Comparison of ENCODE assay signal across 8 cellular contexts in genomic region chr16:49281843-49282642, GRCh38. TPM values are rescaled to one million over a fixed set of nuclear protein-coding genes. Genes with fewer than 3 reads are reported as not detected.
DNase-seq lines count a peak whose midpoint lies in the region; ATAC-seq and TF ChIP-seq lines count a peak whose summit lies in the region.

No MANE protein-coding gene starts in this region.

- no peaks in the 10 kb centered on the region for H3K9me2 ChIP-seq in DOHH2 (replicated peaks; ENCODE audit: control insufficient read depth, low read length)

- H3K27me3 ChIP-seq in DOHH2 (ENCODE audit: control insufficient read depth, low read length), result peaks cover 3% of the 10 kb centered on the region

- H3K4me2 ChIP-seq in DOHH2 (ENCODE audit: low read length), result peak overlapping the region; percentile 27; the same call in 1 of the 2 replicates

- no peaks in the 10 kb centered on the region for H3K79me2 ChIP-seq in DOHH2 (ENCODE audit: control insufficient read depth, low read length)

- no peak for TF ChIP-seq CTCF in DOHH2 (IDR thresholded peaks at IDR 0.05; ENCODE audit: low read depth, low read length, poor library complexity, severe bottlenecking)

- no peaks in the 10 kb centered on the region for H3K9me3 ChIP-seq in DOHH2 (ENCODE audit: control insufficient read depth, insufficient read depth, low read length)

- no peak overlapping the region for H3K27ac Mint-ChIP-seq in T-cell

- DNase-seq in T-cell, result peak in 2 of 34 experiments; percentile 4 to 9
- peak; percentile 97 for DNase-seq in ecto neural progenitor cell (ENCODE audit: low spot score)
- DNase-seq in lung microvascular endothelial cell (ENCODE audit: low read depth in 2 of 2), result peak; percentile 71 to 91
- DNase-seq in stimulated activated CD4-positive, alpha-beta T cell treated with anti-CD3 and anti-CD28 coated beads, TNF-alpha, amount 100 ng/mL, for 24 hours (ENCODE audit: low read depth in 3 of 3), result peak in 2 of 3 experiments; percentile 28 to 74
- no peak for DNase-seq in NCI-H526 (lab: John Stamatoyannopoulos, UW)

- no peak; the same call in 1 of the 2 replicates for TF ChIP-seq RAD21 in Ishikawa (IDR thresholded peaks at IDR 0.05; ENCODE audit: low read depth)

- H3K4me3 Mint-ChIP-seq in T-cell, result peak overlapping the region; percentile 28 to 81 (median 56)

- ATAC-seq in GM21515 (IDR thresholded peaks at IDR 0.05; ENCODE audit: unreplicated experiment) (peak; percentile 89), T-cell (replicated peaks in 1 of 4) (peak; percentile 26 to 78 (median 47))

- POLR2A ChIA-PET in T-cell (lab: Charles Lee), result no interaction called here

- no peaks in the 10 kb centered on the region for H3K9me3 Mint-ChIP-seq in T-cell

- no peaks in the 10 kb centered on the region for H3F3A ChIP-seq in DOHH2 (ENCODE audit: control insufficient read depth, insufficient read depth)

- no peak overlapping the region for H3K27ac ChIP-seq in DOHH2 (ENCODE audit: low read depth, low read length)

- H3K4me1 ChIP-seq in DOHH2 (ENCODE audit: control insufficient read depth, low read length), result no peaks in the 10 kb centered on the region

- CTCF ChIA-PET in T-cell (lab: Charles Lee), result no interaction called here

- peaks cover 18 to 31% (median 21%) of the 10 kb centered on the region in 3 donors for H3K4me1 Mint-ChIP-seq in T-cell

- no peak for TF ChIP-seq EP300 in Ishikawa (IDR thresholded peaks at IDR 0.05; ENCODE audit: borderline replicate concordance)

- H3K27me3 Mint-ChIP-seq in T-cell, result peaks cover 49 to 70% of the 10 kb centered on the region in 2 donors

- H3K4me3 ChIP-seq in DOHH2 (ENCODE audit: low read length), result no peak overlapping the region

- no peaks in the 10 kb centered on the region for H3K36me3 Mint-ChIP-seq in T-cell

- no peaks in the 10 kb centered on the region for H4K20me1 ChIP-seq in DOHH2 (ENCODE audit: control insufficient read depth, insufficient read depth, low read depth, low read length)

- H3K36me3 ChIP-seq in DOHH2 (ENCODE audit: control insufficient read depth, low read length), result no peaks in the 10 kb centered on the region

TF ChIP-seq in Ishikawa, 13 proteins besides CTCF, POLR2A, EP300 and RAD21:
- TF ChIP-seq ZBTB7A (IDR thresholded peaks at IDR 0.05; ENCODE audit: low read depth) (no peak), NFIC (IDR thresholded peaks at IDR 0.05) (no peak), REST (IDR thresholded peaks at IDR 0.05; ENCODE audit: low read depth) (no peak), CREB1 (IDR thresholded peaks at IDR 0.05; ENCODE audit: low read depth) (no peak), TAF1 (IDR thresholded peaks at IDR 0.05; ENCODE audit: low read depth) (no peak), CEBPB (IDR thresholded peaks at IDR 0.05) (no peak), TEAD4 (IDR thresholded peaks at IDR 0.05) (no peak), FOXM1 (IDR thresholded peaks at IDR 0.05; ENCODE audit: borderline replicate concordance, low read depth) (no peak), EGR1 (IDR thresholded peaks at IDR 0.05) (no peak), TCF12 (IDR thresholded peaks at IDR 0.05; ENCODE audit: low read depth) (no peak), YY1 (IDR thresholded peaks at IDR 0.05; ENCODE audit: low read depth) (no peak), MAX (IDR thresholded peaks at IDR 0.05) (peak; percentile 73)
- TF ChIP-seq, protein P1, sequence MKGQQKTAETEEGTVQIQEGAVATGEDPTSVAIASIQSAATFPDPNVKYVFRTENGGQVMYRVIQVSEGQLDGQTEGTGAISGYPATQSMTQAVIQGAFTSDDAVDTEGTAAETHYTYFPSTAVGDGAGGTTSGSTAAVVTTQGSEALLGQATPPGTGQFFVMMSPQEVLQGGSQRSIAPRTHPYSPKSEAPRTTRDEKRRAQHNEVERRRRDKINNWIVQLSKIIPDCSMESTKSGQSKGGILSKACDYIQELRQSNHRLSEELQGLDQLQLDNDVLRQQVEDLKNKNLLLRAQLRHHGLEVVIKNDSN (IDR thresholded peaks at IDR 0.05), result peak; percentile 82

RNA-seq across cellular contexts. Expression of gene CBLN1, which starts 0.4 kb away (rescaled TPM):
- not detected for total RNA-seq in T-cell
- not detected in 2 replicates for total RNA-seq in lung microvascular endothelial cell

Comparison
In these comparisons a context has a peak if more than half of its experiments do, and no peak if none do; other contexts are left out.
1. DNase-seq: peak in ecto neural progenitor cell (single experiment), lung microvascular endothelial cell (2 of 2) and stimulated activated CD4-positive, alpha-beta T cell treated with anti-CD3 and anti-CD28 coated beads, TNF-alpha, amount 100 ng/mL, for 24 hours (2 of 3); none in NCI-H526 (0 of 2).